Comparison of ENCODE assay signal across 8 cellular contexts in the genomic region with DNA sequence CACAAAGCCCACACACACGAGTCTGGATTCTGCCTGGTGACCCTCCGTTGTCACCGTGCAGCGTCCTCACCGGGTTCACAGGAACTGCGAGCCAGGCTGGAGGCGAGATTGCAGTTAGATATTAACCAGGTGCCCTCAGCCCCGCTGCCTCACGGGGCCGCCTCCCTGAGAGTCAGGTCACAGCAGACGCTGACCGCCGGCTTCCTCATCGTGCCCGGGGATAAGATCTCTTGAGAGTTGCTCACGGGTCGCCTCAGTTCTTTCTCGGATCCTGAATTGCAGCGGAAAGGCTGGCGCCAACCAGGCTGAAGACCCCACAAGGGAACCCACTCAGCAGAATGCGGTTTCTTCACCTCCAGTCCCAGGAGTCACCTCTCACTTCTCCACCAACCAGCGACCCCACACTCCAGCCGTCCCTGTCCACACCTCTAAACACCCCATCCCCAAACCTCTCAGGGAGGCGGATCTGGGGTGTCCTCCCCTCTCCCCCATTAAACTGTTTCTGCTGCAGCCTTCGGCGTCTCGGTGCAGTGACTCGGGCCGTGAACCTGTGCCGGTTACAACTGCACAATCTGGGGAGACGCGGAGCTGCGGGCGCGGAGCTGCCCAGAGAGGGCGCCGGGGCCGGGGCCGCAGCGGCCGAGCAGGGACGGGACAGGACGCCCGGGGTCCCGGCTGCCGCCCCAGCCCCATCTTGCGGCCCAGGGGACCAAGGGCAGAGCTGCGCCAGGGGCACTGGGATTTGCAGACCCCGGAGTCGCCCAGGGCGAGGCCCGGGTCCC. TPM values are rescaled to one million over a fixed set of nuclear protein-coding genes. Genes with fewer than 3 reads are reported as not detected.
A peak's percentile ranks its signal among the peaks of the same experiment; 100 is the strongest.
DNase-seq lines count a peak whose midpoint lies in the region; ATAC-seq and TF ChIP-seq lines count a peak whose summit lies in the region.

No MANE protein-coding gene starts in this region.

- H3K36me3 ChIP-seq in body of pancreas (replicated peaks in 1 of 2; ENCODE audit: insufficient read depth in 1 of 2, low read depth in 2 of 2) (no peaks in the 10 kb centered on the region), iPS-20b (ENCODE audit: insufficient read depth, low read depth, low read length) (no peaks in the 10 kb centered on the region)

- H3K4me1 ChIP-seq in body of pancreas (peaks cover 24% of the 10 kb centered on the region), iPS-20b (ENCODE audit: insufficient read depth, low read length) (peaks cover 3% of the 10 kb centered on the region; the same call in 1 of the 2 replicates)

- H3K9me3 ChIP-seq in body of pancreas (no peaks in the 10 kb centered on the region), iPS-20b (ENCODE audit: insufficient read depth, low read depth, low read length) (no peaks in the 10 kb centered on the region)

- peak; percentile 51 to 64 (median 61) for TF ChIP-seq POLR2A in body of pancreas (IDR thresholded peaks at IDR 0.05)

- H3K4me3 ChIP-seq in body of pancreas (peak overlapping the region; percentile 47 to 94), iPS-20b (ENCODE audit: low read length) (peak overlapping the region; percentile 70), skin epidermis (peak overlapping the region; percentile 65 to 99 (median 90))

- no peaks in the 10 kb centered on the region for H3K27me3 Mint-ChIP-seq in T-helper 1 cell treated with Interleukin-12 subunit alpha and Interleukin-12 subunit beta and Interleukin-4 antibody, amounts not matched to agents 30 μg/mL and 1 μg/mL, for 36 hours (ENCODE audit: low read depth)

- intact Hi-C loops in body of pancreas (cut with DNase I): no loop called here

- peaks cover 8% of the 10 kb centered on the region for H3K4me1 Mint-ChIP-seq in T-helper 1 cell treated with Interleukin-12 subunit alpha and Interleukin-12 subunit beta and Interleukin-4 antibody, amounts not matched to agents 30 μg/mL and 1 μg/mL, for 36 hours (ENCODE audit: low read depth)

- H3K4me3 Mint-ChIP-seq in T-helper 1 cell treated with Interleukin-12 subunit alpha and Interleukin-12 subunit beta and Interleukin-4 antibody, amounts not matched to agents 30 μg/mL and 1 μg/mL, for 36 hours: peak overlapping the region; percentile 99

- peaks cover 13% of the 10 kb centered on the region for H3K36me3 Mint-ChIP-seq in T-helper 1 cell treated with Interleukin-12 subunit alpha and Interleukin-12 subunit beta and Interleukin-4 antibody, amounts not matched to agents 30 μg/mL and 1 μg/mL, for 36 hours (ENCODE audit: low read depth)

- 0% methylated on average over 8 to 52 of the region's 52 CpGs for WGBS in body of pancreas, 2 donors

- DNase-seq in CMK (ENCODE audit: low read depth) (peak; percentile 14), body of pancreas (peak; percentile 82 to 87 (median 84)), COR-L47 (lab: John Stamatoyannopoulos, UW) (no peak)

- H3K27ac Mint-ChIP-seq in T-helper 1 cell treated with Interleukin-12 subunit alpha and Interleukin-12 subunit beta and Interleukin-4 antibody, amounts not matched to agents 30 μg/mL and 1 μg/mL, for 36 hours: peak overlapping the region; percentile 59

- peak overlapping the region; percentile 75 for H3K9ac ChIP-seq in iPS-20b (ENCODE audit: low read depth, low read length)

- H3K27me3 ChIP-seq in body of pancreas (no peaks in the 10 kb centered on the region), iPS-20b (ENCODE audit: insufficient read depth, low read length) (peaks cover 32% of the 10 kb centered on the region)

- peak in 3 of 7 experiments; percentile 1 to 11 (median 9) for TF ChIP-seq CTCF in body of pancreas (IDR thresholded peaks at IDR 0.05)

- H3K27ac ChIP-seq in body of pancreas (peak overlapping the region; percentile 94 to 99 (median 96)), iPS-20b (ENCODE audit: low read length) (no peak overlapping the region), skin epidermis (peak overlapping the region; percentile 72 to 97 (median 88))

- peaks cover 10% of the 10 kb centered on the region for H3K9me3 Mint-ChIP-seq in T-helper 1 cell treated with Interleukin-12 subunit alpha and Interleukin-12 subunit beta and Interleukin-4 antibody, amounts not matched to agents 30 μg/mL and 1 μg/mL, for 36 hours

- peak; percentile 37 for ATAC-seq in GM19372 (IDR thresholded peaks at IDR 0.05; ENCODE audit: low read depth, unreplicated experiment)
- ATAC-seq in HG03457 (IDR thresholded peaks at IDR 0.05; ENCODE audit: unreplicated experiment): peak; percentile 16
- ATAC-seq in body of pancreas: peak; percentile 53

RNA-seq across cellular contexts. Expression of a gene that starts 0.6 kb away (rescaled TPM):
- total RNA-seq in body of pancreas: 10 to 100 TPM in 1 of 2 donors, 1 to 10 TPM in 1; 4.7 to 11.9 TPM

RNA-seq across cellular contexts. Expression of a gene that starts 28.6 kb away (rescaled TPM):
- total RNA-seq in body of pancreas: 10 to 100 TPM in 1 of 2 donors, 1 to 10 TPM in 1; 7.3 to 13.8 TPM
